1 cellular context compared by ENCODE assay signal in the genomic region with DNA sequence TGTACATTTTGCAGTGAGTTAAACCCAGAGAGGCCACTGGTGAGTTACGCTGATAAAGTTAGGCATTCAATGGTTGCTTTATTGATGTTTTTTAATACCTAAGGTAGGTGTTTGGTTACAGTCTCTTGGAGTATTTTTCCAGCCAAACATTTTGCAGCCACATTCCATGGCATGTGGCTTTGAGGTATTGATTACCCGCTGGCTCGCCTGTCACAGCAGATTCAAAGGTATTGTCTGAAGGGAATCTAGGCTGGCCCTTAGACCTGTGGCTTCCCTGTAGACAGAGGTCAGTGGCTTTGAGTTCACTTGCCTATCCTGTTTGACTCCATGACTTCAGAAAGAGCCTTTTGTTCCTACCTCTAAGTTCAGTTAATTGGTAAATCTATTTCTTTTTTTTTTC.
A peak's percentile ranks its signal among the peaks of the same experiment; 100 is the strongest.
TF ChIP-seq lines count a peak whose summit lies in the region.

No MANE protein-coding gene starts in this region.

TF ChIP-seq in HepG2, 621 proteins besides CTCF, POLR2A, EP300 and RAD21 (continued from another document and continues in another):
- TF ChIP-seq ZNF513 (CRISPR knock-in tag; conservative IDR thresholded peaks at IDR 0.05) (no peak), PHB2 (IDR thresholded peaks at IDR 0.05; ENCODE audit: partially characterized antibody) (no peak), NFIB (CRISPR knock-in tag; IDR thresholded peaks at IDR 0.05; ENCODE audit: borderline replicate concordance) (no peak), PHF8 (CRISPR knock-in tag; IDR thresholded peaks at IDR 0.05) (no peak), BORCS8-MEF2B (CRISPR knock-in tag; IDR thresholded peaks at IDR 0.05) (peak; percentile 42; the same call in 1 of the 2 replicates), ZMYM2 (CRISPR knock-in tag; IDR thresholded peaks at IDR 0.05) (no peak), ZNF496 (CRISPR knock-in tag; IDR thresholded peaks at IDR 0.05; ENCODE audit: insufficient replicate concordance) (no peak), ATAD3A (CRISPR knock-in tag; IDR thresholded peaks at IDR 0.05) (no peak), ZNF570 (CRISPR knock-in tag; IDR thresholded peaks at IDR 0.05; ENCODE audit: borderline replicate concordance) (no peak), ZNF766 (CRISPR knock-in tag; IDR thresholded peaks at IDR 0.05; ENCODE audit: borderline replicate concordance) (no peak), PLRG1 (conservative IDR thresholded peaks at IDR 0.05) (no peak), RORA (CRISPR knock-in tag; IDR thresholded peaks at IDR 0.05) (no peak), NFYB (CRISPR knock-in tag; IDR thresholded peaks at IDR 0.05) (no peak), POLR2AphosphoS5 (IDR thresholded peaks at IDR 0.05; ENCODE audit: low read depth, low read length) (no peak), HNF4A (CRISPR knock-in tag; IDR thresholded peaks at IDR 0.05) (peak; percentile 78), ZFP41 (CRISPR knock-in tag; IDR thresholded peaks at IDR 0.05; ENCODE audit: borderline replicate concordance) (no peak), SMARCE1 (IDR thresholded peaks at IDR 0.05; ENCODE audit: borderline replicate concordance) (no peak), ZNF44 (CRISPR knock-in tag; IDR thresholded peaks at IDR 0.05) (no peak), RFX3 (CRISPR knock-in tag; IDR thresholded peaks at IDR 0.05) (no peak), FOXK1 (CRISPR knock-in tag; IDR thresholded peaks at IDR 0.05; ENCODE audit: borderline replicate concordance, low read depth) (0 out of 2 replicates have a peak, but pooled peaks have one; percentile 30), PAF1 (CRISPR knock-in tag; IDR thresholded peaks at IDR 0.05) (no peak), ZNF550 (CRISPR knock-in tag; IDR thresholded peaks at IDR 0.05; ENCODE audit: borderline replicate concordance) (no peak), THAP9 (CRISPR knock-in tag; IDR thresholded peaks at IDR 0.05; ENCODE audit: borderline replicate concordance) (no peak), SALL1 (CRISPR knock-in tag; IDR thresholded peaks at IDR 0.05) (peak; percentile 95), PHF20 (CRISPR knock-in tag; IDR thresholded peaks at IDR 0.05) (no peak), EHMT2 (IDR thresholded peaks at IDR 0.05; ENCODE audit: borderline replicate concordance, low read depth, low read length) (no peak), FOSL2 (CRISPR knock-in tag; IDR thresholded peaks at IDR 0.05) (peak; percentile 52), ZSCAN20 (CRISPR knock-in tag; IDR thresholded peaks at IDR 0.05; ENCODE audit: borderline replicate concordance) (0 out of 2 replicates have a peak, but pooled peaks have one; percentile 86), ZNF782 (CRISPR knock-in tag; IDR thresholded peaks at IDR 0.05; ENCODE audit: borderline replicate concordance) (peak; percentile 65; the same call in 1 of the 2 replicates), ZNF614 (CRISPR knock-in tag; IDR thresholded peaks at IDR 0.05; ENCODE audit: borderline replicate concordance) (no peak), CENPX (CRISPR knock-in tag; IDR thresholded peaks at IDR 0.05) (no peak), JUN (CRISPR knock-in tag; IDR thresholded peaks at IDR 0.05) (no peak), AGO1 (IDR thresholded peaks at IDR 0.05; ENCODE audit: low read depth, low read length, poor library complexity, severe bottlenecking) (no peak), ZC3H13 (CRISPR knock-in tag; IDR thresholded peaks at IDR 0.05) (no peak), ZNF777 (CRISPR knock-in tag; IDR thresholded peaks at IDR 0.05) (no peak), HDAC1 (CRISPR knock-in tag; IDR thresholded peaks at IDR 0.05) (peak; percentile 72; the same call in 1 of the 2 replicates), ZNF292 (CRISPR knock-in tag; IDR thresholded peaks at IDR 0.05; ENCODE audit: borderline replicate concordance, low read depth) (peak; percentile 87; the same call in 1 of the 2 replicates), ZNF432 (CRISPR knock-in tag; IDR thresholded peaks at IDR 0.05; ENCODE audit: borderline replicate concordance) (no peak), MAF1 (CRISPR knock-in tag; IDR thresholded peaks at IDR 0.05; ENCODE audit: borderline replicate concordance) (no peak), ZSCAN25 (CRISPR knock-in tag; IDR thresholded peaks at IDR 0.05) (no peak), BRCA1 (CRISPR knock-in tag; IDR thresholded peaks at IDR 0.05) (no peak), ATF5 (CRISPR knock-in tag; IDR thresholded peaks at IDR 0.05; ENCODE audit: low read depth) (no peak), CSRNP1 (CRISPR knock-in tag; IDR thresholded peaks at IDR 0.05) (no peak), ZNF7 (CRISPR knock-in tag; IDR thresholded peaks at IDR 0.05) (no peak), ZNF33B (CRISPR knock-in tag; IDR thresholded peaks at IDR 0.05) (no peak)
- TF ChIP-seq, protein P1, sequence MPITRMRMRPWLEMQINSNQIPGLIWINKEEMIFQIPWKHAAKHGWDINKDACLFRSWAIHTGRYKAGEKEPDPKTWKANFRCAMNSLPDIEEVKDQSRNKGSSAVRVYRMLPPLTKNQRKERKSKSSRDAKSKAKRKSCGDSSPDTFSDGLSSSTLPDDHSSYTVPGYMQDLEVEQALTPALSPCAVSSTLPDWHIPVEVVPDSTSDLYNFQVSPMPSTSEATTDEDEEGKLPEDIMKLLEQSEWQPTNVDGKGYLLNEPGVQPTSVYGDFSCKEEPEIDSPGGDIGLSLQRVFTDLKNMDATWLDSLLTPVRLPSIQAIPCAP (CRISPR knock-in tag; IDR thresholded peaks at IDR 0.05; ENCODE audit: low read depth) = no peak
- TF ChIP-seq, protein P2, sequence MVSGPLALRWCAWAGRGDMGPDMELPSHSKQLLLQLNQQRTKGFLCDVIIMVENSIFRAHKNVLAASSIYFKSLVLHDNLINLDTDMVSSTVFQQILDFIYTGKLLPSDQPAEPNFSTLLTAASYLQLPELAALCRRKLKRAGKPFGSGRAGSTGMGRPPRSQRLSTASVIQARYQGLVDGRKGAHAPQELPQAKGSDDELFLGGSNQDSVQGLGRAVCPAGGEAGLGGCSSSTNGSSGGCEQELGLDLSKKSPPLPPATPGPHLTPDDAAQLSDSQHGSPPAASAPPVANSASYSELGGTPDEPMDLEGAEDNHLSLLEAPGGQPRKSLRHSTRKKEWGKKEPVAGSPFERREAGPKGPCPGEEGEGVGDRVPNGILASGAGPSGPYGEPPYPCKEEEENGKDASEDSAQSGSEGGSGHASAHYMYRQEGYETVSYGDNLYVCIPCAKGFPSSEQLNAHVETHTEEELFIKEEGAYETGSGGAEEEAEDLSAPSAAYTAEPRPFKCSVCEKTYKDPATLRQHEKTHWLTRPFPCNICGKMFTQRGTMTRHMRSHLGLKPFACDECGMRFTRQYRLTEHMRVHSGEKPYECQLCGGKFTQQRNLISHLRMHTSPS (CRISPR knock-in tag; IDR thresholded peaks at IDR 0.05; ENCODE audit: low read depth) = no peak
- TF ChIP-seq, protein P3, sequence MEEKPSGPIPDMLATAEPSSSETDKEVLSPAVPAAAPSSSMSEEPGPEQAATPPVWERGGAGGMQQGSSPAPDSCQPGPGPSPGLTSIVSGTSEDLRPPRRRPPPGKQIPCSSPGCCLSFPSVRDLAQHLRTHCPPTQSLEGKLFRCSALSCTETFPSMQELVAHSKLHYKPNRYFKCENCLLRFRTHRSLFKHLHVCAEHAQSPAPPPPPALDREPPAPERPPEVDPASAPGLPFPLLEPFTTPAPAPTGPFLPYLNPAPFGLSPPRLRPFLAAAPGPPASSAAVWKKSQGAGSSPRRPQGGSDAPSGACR (CRISPR knock-in tag; IDR thresholded peaks at IDR 0.05) = no peak
- TF ChIP-seq, protein P4, sequence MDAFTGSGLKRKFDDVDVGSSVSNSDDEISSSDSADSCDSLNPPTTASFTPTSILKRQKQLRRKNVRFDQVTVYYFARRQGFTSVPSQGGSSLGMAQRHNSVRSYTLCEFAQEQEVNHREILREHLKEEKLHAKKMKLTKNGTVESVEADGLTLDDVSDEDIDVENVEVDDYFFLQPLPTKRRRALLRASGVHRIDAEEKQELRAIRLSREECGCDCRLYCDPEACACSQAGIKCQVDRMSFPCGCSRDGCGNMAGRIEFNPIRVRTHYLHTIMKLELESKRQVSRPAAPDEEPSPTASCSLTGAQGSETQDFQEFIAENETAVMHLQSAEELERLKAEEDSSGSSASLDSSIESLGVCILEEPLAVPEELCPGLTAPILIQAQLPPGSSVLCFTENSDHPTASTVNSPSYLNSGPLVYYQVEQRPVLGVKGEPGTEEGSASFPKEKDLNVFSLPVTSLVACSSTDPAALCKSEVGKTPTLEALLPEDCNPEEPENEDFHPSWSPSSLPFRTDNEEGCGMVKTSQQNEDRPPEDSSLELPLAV (CRISPR knock-in tag; conservative IDR thresholded peaks at IDR 0.05; ENCODE audit: low read depth) = no peak
- TF ChIP-seq, protein P5, sequence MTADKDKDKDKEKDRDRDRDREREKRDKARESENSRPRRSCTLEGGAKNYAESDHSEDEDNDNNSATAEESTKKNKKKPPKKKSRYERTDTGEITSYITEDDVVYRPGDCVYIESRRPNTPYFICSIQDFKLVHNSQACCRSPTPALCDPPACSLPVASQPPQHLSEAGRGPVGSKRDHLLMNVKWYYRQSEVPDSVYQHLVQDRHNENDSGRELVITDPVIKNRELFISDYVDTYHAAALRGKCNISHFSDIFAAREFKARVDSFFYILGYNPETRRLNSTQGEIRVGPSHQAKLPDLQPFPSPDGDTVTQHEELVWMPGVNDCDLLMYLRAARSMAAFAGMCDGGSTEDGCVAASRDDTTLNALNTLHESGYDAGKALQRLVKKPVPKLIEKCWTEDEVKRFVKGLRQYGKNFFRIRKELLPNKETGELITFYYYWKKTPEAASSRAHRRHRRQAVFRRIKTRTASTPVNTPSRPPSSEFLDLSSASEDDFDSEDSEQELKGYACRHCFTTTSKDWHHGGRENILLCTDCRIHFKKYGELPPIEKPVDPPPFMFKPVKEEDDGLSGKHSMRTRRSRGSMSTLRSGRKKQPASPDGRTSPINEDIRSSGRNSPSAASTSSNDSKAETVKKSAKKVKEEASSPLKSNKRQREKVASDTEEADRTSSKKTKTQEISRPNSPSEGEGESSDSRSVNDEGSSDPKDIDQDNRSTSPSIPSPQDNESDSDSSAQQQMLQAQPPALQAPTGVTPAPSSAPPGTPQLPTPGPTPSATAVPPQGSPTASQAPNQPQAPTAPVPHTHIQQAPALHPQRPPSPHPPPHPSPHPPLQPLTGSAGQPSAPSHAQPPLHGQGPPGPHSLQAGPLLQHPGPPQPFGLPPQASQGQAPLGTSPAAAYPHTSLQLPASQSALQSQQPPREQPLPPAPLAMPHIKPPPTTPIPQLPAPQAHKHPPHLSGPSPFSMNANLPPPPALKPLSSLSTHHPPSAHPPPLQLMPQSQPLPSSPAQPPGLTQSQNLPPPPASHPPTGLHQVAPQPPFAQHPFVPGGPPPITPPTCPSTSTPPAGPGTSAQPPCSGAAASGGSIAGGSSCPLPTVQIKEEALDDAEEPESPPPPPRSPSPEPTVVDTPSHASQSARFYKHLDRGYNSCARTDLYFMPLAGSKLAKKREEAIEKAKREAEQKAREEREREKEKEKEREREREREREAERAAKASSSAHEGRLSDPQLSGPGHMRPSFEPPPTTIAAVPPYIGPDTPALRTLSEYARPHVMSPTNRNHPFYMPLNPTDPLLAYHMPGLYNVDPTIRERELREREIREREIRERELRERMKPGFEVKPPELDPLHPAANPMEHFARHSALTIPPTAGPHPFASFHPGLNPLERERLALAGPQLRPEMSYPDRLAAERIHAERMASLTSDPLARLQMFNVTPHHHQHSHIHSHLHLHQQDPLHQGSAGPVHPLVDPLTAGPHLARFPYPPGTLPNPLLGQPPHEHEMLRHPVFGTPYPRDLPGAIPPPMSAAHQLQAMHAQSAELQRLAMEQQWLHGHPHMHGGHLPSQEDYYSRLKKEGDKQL (CRISPR knock-in tag; IDR thresholded peaks at IDR 0.05; ENCODE audit: low read depth) = no peak
